ENCODE assay signal across 10 cellular contexts in genomic region chr3:156727519-156728205, GRCh38. TPM values are rescaled to one million over a fixed set of nuclear protein-coding genes. Genes with fewer than 3 reads are reported as not detected.
DNase-seq lines count a peak whose midpoint lies in the region; ATAC-seq and TF ChIP-seq lines count a peak whose summit lies in the region.
"Had no signal": no experiment of that assay in that cellular context is flagged by ENCODE, and none has a peak within 500 bp of the region (broad histone marks: within the 10 kb centered on the region; RNA-seq: fewer than 3 reads in every experiment).

No MANE protein-coding gene starts in this region.

- H3K4me3 ChIP-seq in psoas muscle = no peak overlapping the region

- H3K9me3 Mint-ChIP-seq in activated naive CD4-positive, alpha-beta T cell treated with anti-CD3 and anti-CD28 coated beads for 36 hours = no peaks in the 10 kb centered on the region
- no peaks in the 10 kb centered on the region for H3K9me3 Mint-ChIP-seq in activated naive CD4-positive, alpha-beta T cell treated with anti-CD3 and anti-CD28 coated beads, Interleukin-2, amount 10 ng/mL, durations not matched to agents 7 days and 5 days

- no peak overlapping the region for H3K27ac Mint-ChIP-seq in activated naive CD4-positive, alpha-beta T cell treated with anti-CD3 and anti-CD28 coated beads for 36 hours
- H3K27ac Mint-ChIP-seq in activated naive CD4-positive, alpha-beta T cell treated with anti-CD3 and anti-CD28 coated beads, Interleukin-2, amount 10 ng/mL, durations not matched to agents 7 days and 5 days = no peak overlapping the region

- CTCF ChIA-PET in activated naive CD4-positive, alpha-beta T cell treated with anti-CD3 and anti-CD28 coated beads for 36 hours (lab: Charles Lee) = no interaction called here
- CTCF ChIA-PET in activated naive CD4-positive, alpha-beta T cell treated with anti-CD3 and anti-CD28 coated beads, Interleukin-2, amount 10 ng/mL, durations not matched to agents 7 days and 5 days (lab: Charles Lee) = no interaction called here

- H3K36me3 Mint-ChIP-seq in activated naive CD4-positive, alpha-beta T cell treated with anti-CD3 and anti-CD28 coated beads for 36 hours (ENCODE audit: low read depth) = no peaks in the 10 kb centered on the region
- peaks cover 8% of the 10 kb centered on the region for H3K36me3 Mint-ChIP-seq in activated naive CD4-positive, alpha-beta T cell treated with anti-CD3 and anti-CD28 coated beads, Interleukin-2, amount 10 ng/mL, durations not matched to agents 7 days and 5 days

- H3K27ac ChIP-seq in psoas muscle = no peak overlapping the region

- peak; percentile 14 for DNase-seq in activated naive CD4-positive, alpha-beta T cell treated with anti-CD3 and anti-CD28 coated beads for 36 hours
- no peak for DNase-seq in activated naive CD4-positive, alpha-beta T cell treated with anti-CD3 and anti-CD28 coated beads, Interleukin-2, amount 10 ng/mL, durations not matched to agents 7 days and 5 days
- no peak for DNase-seq in psoas muscle
- no peak for DNase-seq in GM10266 (ENCODE audit: extremely low spot score)
- no peak for DNase-seq in central memory CD4-positive, alpha-beta T cell
- DNase-seq in stimulated activated CD8-positive, alpha-beta memory T cell treated with anti-CD3 and anti-CD28 coated beads, Interleukin-4, amount 100 ng/mL, for 48 hours = no peak
- DNase-seq: NCI-H187 treated with DMSO at 0.1 percent for 48 hours; stimulated activated CD4-positive, alpha-beta T cell treated with anti-CD3 and anti-CD28 coated beads, Interleukin-2, amount 100 ng/mL, for 24 hours had no signal

- H3K36me3 ChIP-seq in psoas muscle (ENCODE audit: insufficient read depth in 1 of 2, low read depth in 1 of 2) = no peaks in the 10 kb centered on the region

- no peaks in the 10 kb centered on the region for H3K27me3 Mint-ChIP-seq in activated naive CD4-positive, alpha-beta T cell treated with anti-CD3 and anti-CD28 coated beads for 36 hours (ENCODE audit: low read depth)
- H3K27me3 Mint-ChIP-seq in activated naive CD4-positive, alpha-beta T cell treated with anti-CD3 and anti-CD28 coated beads, Interleukin-2, amount 10 ng/mL, durations not matched to agents 7 days and 5 days = no peaks in the 10 kb centered on the region

- no peak overlapping the region for H3K4me3 Mint-ChIP-seq in activated naive CD4-positive, alpha-beta T cell treated with anti-CD3 and anti-CD28 coated beads for 36 hours
- H3K4me3 Mint-ChIP-seq in activated naive CD4-positive, alpha-beta T cell treated with anti-CD3 and anti-CD28 coated beads, Interleukin-2, amount 10 ng/mL, durations not matched to agents 7 days and 5 days = no peak overlapping the region

- H3K9me3 ChIP-seq in psoas muscle = no peaks in the 10 kb centered on the region

- WGBS in psoas muscle, 3 donors = 78 to 82% (median 82%) methylated on average over 3 of the region's 3 CpGs

- H3K4me1 ChIP-seq in psoas muscle = no peaks in the 10 kb centered on the region

- ATAC-seq in HG02588 (IDR thresholded peaks at IDR 0.05; ENCODE audit: unreplicated experiment) = peak; percentile 82
- peak; percentile 74 for ATAC-seq in HG03565 (IDR thresholded peaks at IDR 0.05; ENCODE audit: unreplicated experiment)
- peak; percentile 48 to 84 (median 68) for ATAC-seq in psoas muscle

- peaks cover 3% of the 10 kb centered on the region for H3K4me1 Mint-ChIP-seq in activated naive CD4-positive, alpha-beta T cell treated with anti-CD3 and anti-CD28 coated beads for 36 hours (ENCODE audit: low read depth)
- peaks cover 2% of the 10 kb centered on the region for H3K4me1 Mint-ChIP-seq in activated naive CD4-positive, alpha-beta T cell treated with anti-CD3 and anti-CD28 coated beads, Interleukin-2, amount 10 ng/mL, durations not matched to agents 7 days and 5 days

- no peak for TF ChIP-seq CTCF in psoas muscle (IDR thresholded peaks at IDR 0.05)
- no peak for TF ChIP-seq CTCF in GM10266 (IDR thresholded peaks at IDR 0.05; ENCODE audit: control insufficient read depth, insufficient read depth, low read depth, missing control alignments)

- H3K27me3 ChIP-seq in psoas muscle (ENCODE audit: insufficient read depth in 3 of 3, low read length in 2 of 3) = no peaks in the 10 kb centered on the region

- intact Hi-C loops in activated naive CD4-positive, alpha-beta T cell treated with anti-CD3 and anti-CD28 coated beads for 36 hours (cut with micrococcal nuclease) = no loop called here
- intact Hi-C loops in psoas muscle (cut with DNase I) = no loop called here

RNA-seq across cellular contexts. Expression of gene TIPARP, which starts 53.3 kb away (rescaled TPM):
- 10 to 100 TPM; 15.7 to 17.1 TPM for total RNA-seq in activated naive CD4-positive, alpha-beta T cell treated with anti-CD3 and anti-CD28 coated beads for 36 hours
- total RNA-seq in psoas muscle = 10 to 100 TPM; 10.5 to 18.1 (median 16.0) TPM
- 10 to 100 TPM in 2 of 3 donors, 1 to 10 TPM in 1; 9.4 to 22.3 (median 11.2) TPM for polyA plus RNA-seq in psoas muscle
